1 cellular context compared by ENCODE assay signal in genomic region chr6:43823390-43823789, GRCh38.
TF ChIP-seq lines count a peak whose summit lies in the region.

No MANE protein-coding gene starts in this region.

TF ChIP-seq in H1, 55 proteins besides CTCF, POLR2A, EP300 and RAD21:
- TF ChIP-seq SIRT6 (IDR thresholded peaks at IDR 0.05; ENCODE audit: low read length) = no peak
- no peak for TF ChIP-seq ASH2L (IDR thresholded peaks at IDR 0.05; ENCODE audit: low read length)
- no peak for TF ChIP-seq BACH1 (IDR thresholded peaks at IDR 0.05; ENCODE audit: low read length)
- TF ChIP-seq RNF2 (IDR thresholded peaks at IDR 0.05; ENCODE audit: borderline replicate concordance, low read depth, low read length, missing control alignments, poor library complexity, severe bottlenecking) = no peak
- TF ChIP-seq SRF (IDR thresholded peaks at IDR 0.05; ENCODE audit: low read depth, low read length) = no peak
- TF ChIP-seq CTBP2 (IDR thresholded peaks at IDR 0.05; ENCODE audit: borderline replicate concordance, insufficient read depth, insufficient read length, low read length) = no peak
- TF ChIP-seq CEBPB (IDR thresholded peaks at IDR 0.05; ENCODE audit: low read depth, low read length) = no peak
- TF ChIP-seq TBP (IDR thresholded peaks at IDR 0.05; ENCODE audit: low read depth, low read length) = no peak
- no peak for TF ChIP-seq CREB1 (IDR thresholded peaks at IDR 0.05)
- no peak for TF ChIP-seq SP1 (IDR thresholded peaks at IDR 0.05; ENCODE audit: low read depth, low read length)
- TF ChIP-seq KDM4A (IDR thresholded peaks at IDR 0.05; ENCODE audit: low read depth, low read length, severe bottlenecking) = no peak
- no peak for TF ChIP-seq RBBP5 (IDR thresholded peaks at IDR 0.05; ENCODE audit: borderline replicate concordance, low read depth, low read length)
- TF ChIP-seq NRF1 (IDR thresholded peaks at IDR 0.05; ENCODE audit: low read depth, low read length) = no peak
- no peak for TF ChIP-seq BRCA1 (IDR thresholded peaks at IDR 0.05; ENCODE audit: low read depth, low read length)
- no peak for TF ChIP-seq TAF7 (optimal IDR thresholded peaks at IDR 0.05; ENCODE audit: borderline replicate concordance, low read depth, low read length)
- TF ChIP-seq GABPA (IDR thresholded peaks at IDR 0.05; ENCODE audit: borderline replicate concordance, insufficient read depth, low read length) = no peak
- TF ChIP-seq NANOG (IDR thresholded peaks at IDR 0.05; ENCODE audit: insufficient read depth, low read depth, low read length, poor library complexity, severe bottlenecking) = no peak
- no peak for TF ChIP-seq CHD1 (IDR thresholded peaks at IDR 0.05; ENCODE audit: low read depth, low read length)
- TF ChIP-seq ZNF274 (IDR thresholded peaks at IDR 0.05; ENCODE audit: borderline replicate concordance, extremely low read depth, low read length) = no peak
